22 cellular contexts compared by ENCODE assay signal in the genomic region with DNA sequence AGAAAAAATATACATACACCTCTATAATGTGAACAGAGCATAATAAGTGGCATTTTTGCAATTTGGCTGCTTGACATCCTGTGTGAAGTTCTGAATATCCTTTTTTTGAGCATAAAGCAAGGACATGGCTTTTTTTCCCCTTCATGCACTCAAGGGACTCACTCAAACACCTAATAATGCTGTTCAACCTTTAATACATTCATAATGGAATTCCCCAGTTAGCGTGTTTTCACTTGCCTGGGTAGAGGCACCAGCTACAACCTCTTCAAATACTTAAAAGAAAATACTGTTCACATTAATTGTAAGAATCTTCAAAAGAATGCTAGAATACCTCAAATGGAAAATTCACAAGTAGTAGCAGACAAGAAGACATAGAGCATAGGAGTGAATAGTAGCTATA.
DNase-seq lines count a peak whose midpoint lies in the region; ATAC-seq and TF ChIP-seq lines count a peak whose summit lies in the region.
"Had no signal": no experiment of that assay in that cellular context is flagged by ENCODE, and none has a peak within 500 bp of the region (broad histone marks: within the 10 kb centered on the region; RNA-seq: fewer than 3 reads in every experiment).

No MANE protein-coding gene starts in this region.

- H3K4me2 ChIP-seq in mammary epithelial cell (ENCODE audit: insufficient read depth, low read depth, low read length) (no peak overlapping the region), OCI-LY3 (ENCODE audit: low read length) (peak overlapping the region; percentile 51)
- H3K4me2 ChIP-seq: A549; BLaER1 treated with 17β-estradiol and CSF1 and Interleukin-3, amounts not matched to agents 10 nM and 100 nM had no signal

- H3K79me2 ChIP-seq in mammary epithelial cell (ENCODE audit: insufficient read depth, low read length): no peaks in the 10 kb centered on the region
- no peaks in the 10 kb centered on the region for H3K79me2 ChIP-seq in OCI-LY3 (ENCODE audit: low read length)

- H3K4me3 ChIP-seq in mammary epithelial cell (replicated peaks in 1 of 3; ENCODE audit: insufficient read depth in 1 of 3, low read depth in 2 of 3, low read length in 3 of 3): no peak overlapping the region
- H3K4me3 ChIP-seq in breast epithelium: no peak overlapping the region
- peak overlapping the region; percentile 27 for H3K4me3 ChIP-seq in OCI-LY3 (ENCODE audit: low read length)
- H3K4me3 ChIP-seq in epithelial cell of esophagus (ENCODE audit: low read length): no peak overlapping the region
- H3K4me3 ChIP-seq: A549; BLaER1 treated with 17β-estradiol and CSF1 and Interleukin-3, amounts not matched to agents 10 nM and 100 nM; GM23248 had no signal

- WGBS in mammary epithelial cell (ENCODE audit: low coverage, missing lambda C conversion rate): 0% methylated on average over 1 of the region's 1 CpG

- H3K4me1 ChIP-seq in mammary epithelial cell (ENCODE audit: insufficient read depth, low read length) (no peaks in the 10 kb centered on the region), breast epithelium (no peaks in the 10 kb centered on the region), OCI-LY3 (ENCODE audit: low read length) (peaks cover 9% of the 10 kb centered on the region)
- H3K4me1 ChIP-seq: A549; BE2C; BLaER1 treated with 17β-estradiol and CSF1 and Interleukin-3, amounts not matched to agents 10 nM and 100 nM had no signal

- H3K9me3 ChIP-seq in mammary epithelial cell (replicated peaks; ENCODE audit: insufficient read depth, low read length) (no peaks in the 10 kb centered on the region), breast epithelium (no peaks in the 10 kb centered on the region), OCI-LY3 (ENCODE audit: insufficient read depth, low read length) (no peaks in the 10 kb centered on the region)
- H3K9me3 ChIP-seq: A549; BE2C; BLaER1 treated with 17β-estradiol and CSF1 and Interleukin-3, amounts not matched to agents 10 nM and 100 nM had no signal

- BruUV-seq in mammary epithelial cell (replicated peaks; lab: Mats Ljungman, UMichigan): no TSS peak

- H3K27me3 ChIP-seq in mammary epithelial cell (ENCODE audit: insufficient read depth, low read length) (no peaks in the 10 kb centered on the region), breast epithelium (no peaks in the 10 kb centered on the region), OCI-LY3 (ENCODE audit: low read depth, low read length) (no peaks in the 10 kb centered on the region)
- H3K27me3 ChIP-seq: BE2C; BLaER1 treated with 17β-estradiol and CSF1 and Interleukin-3, amounts not matched to agents 10 nM and 100 nM had no signal

- CTCF ChIA-PET in mammary epithelial cell (lab: Charles Lee; ENCODE audit: low non-redundant PET): no interaction called here

- H2AFZ ChIP-seq in mammary epithelial cell (ENCODE audit: low read depth, low read length): no peak overlapping the region
- H2AFZ ChIP-seq in OCI-LY3 (ENCODE audit: low read depth, low read length): peak overlapping the region; percentile 67; the same call in 1 of the 2 replicates
- H2AFZ ChIP-seq: GM23248 had no signal

- H3K9ac ChIP-seq in mammary epithelial cell (ENCODE audit: insufficient read depth, low read length): no peak overlapping the region
- no peak overlapping the region for H3K9ac ChIP-seq in OCI-LY3 (ENCODE audit: low read length)
- H3K9ac ChIP-seq: BLaER1 treated with 17β-estradiol and CSF1 and Interleukin-3, amounts not matched to agents 10 nM and 100 nM; GM23248 had no signal

- TF ChIP-seq CTCF in mammary epithelial cell (conservative IDR thresholded peaks at IDR 0.05 in 1 of 2, IDR thresholded peaks at IDR 0.05 in 1 of 2; ENCODE audit: extremely low read depth in 1 of 2, insufficient read depth in 1 of 2, low read depth in 1 of 2, low read length in 2 of 2) (no peak), breast epithelium (IDR thresholded peaks at IDR 0.05) (no peak), OCI-LY3 (IDR thresholded peaks at IDR 0.05; ENCODE audit: low read depth, low read length) (no peak), epithelial cell of esophagus (IDR thresholded peaks at IDR 0.05; ENCODE audit: insufficient read depth, low read depth, low read length, missing control alignments) (no peak)

- no peak for TF ChIP-seq POLR2A in breast epithelium (IDR thresholded peaks at IDR 0.05)

- in situ Hi-C loops in mammary epithelial cell (cut with MboI; ENCODE audit: low sequenced_read_pairs in 2 of 2): no loop called here

- H3K27ac ChIP-seq in mammary epithelial cell (ENCODE audit: insufficient read depth, low read depth, low read length) (no peak overlapping the region), breast epithelium (no peak overlapping the region), OCI-LY3 (ENCODE audit: low read length) (no peak overlapping the region)
- H3K27ac ChIP-seq: A549; BLaER1 treated with 17β-estradiol and CSF1 and Interleukin-3, amounts not matched to agents 10 nM and 100 nM; GM23248 had no signal

- DNase-seq in mammary epithelial cell (peak; percentile 1), breast epithelium (ENCODE audit: low spot score in 2 of 2) (no peak), epithelial cell of esophagus (ENCODE audit: low read depth) (peak; percentile 32), NCI-H146 (lab: John Stamatoyannopoulos, UW) (no peak), NAMALWA (ENCODE audit: low spot score) (no peak)
- DNase-seq: 8988T; ACHN; AML-193; BE2C; CD4-positive, alpha-beta T cell; CD8-positive, alpha-beta memory T cell; DMS 273 treated with DMSO at 0.1 percent for 48 hours; DMS79; EL; GDM1; GM23248; H7; HCEC 1CT had no signal

- ATAC-seq in GM21528 (IDR thresholded peaks at IDR 0.05; ENCODE audit: low FRiP score, unreplicated experiment): no peak
- ATAC-seq: A549 had no signal

- H4K20me1 ChIP-seq in mammary epithelial cell (ENCODE audit: insufficient read depth, low read length) (no peaks in the 10 kb centered on the region), OCI-LY3 (ENCODE audit: insufficient read depth, low read length) (no peaks in the 10 kb centered on the region)
- H4K20me1 ChIP-seq: BLaER1 treated with 17β-estradiol and CSF1 and Interleukin-3, amounts not matched to agents 10 nM and 100 nM had no signal

- dilution Hi-C loops in mammary epithelial cell (cut with HindIII; ENCODE audit: low sequenced_read_pairs): no loop called here

- H3K36me3 ChIP-seq in mammary epithelial cell (ENCODE audit: insufficient read depth, low read length) (no peaks in the 10 kb centered on the region), breast epithelium (no peaks in the 10 kb centered on the region), OCI-LY3 (replicated peaks; ENCODE audit: low read depth, low read length) (no peaks in the 10 kb centered on the region)
- H3K36me3 ChIP-seq: BE2C; BLaER1 treated with 17β-estradiol and CSF1 and Interleukin-3, amounts not matched to agents 10 nM and 100 nM had no signal

- intact Hi-C loops in mammary epithelial cell (cut with micrococcal nuclease) (no loop called here), breast epithelium (cut with DNase I; ENCODE audit: low total_unique reads) (no loop called here)

Comparison
In these comparisons a context has a peak if more than half of its experiments do, and no peak if none do; other contexts are left out.
1. DNase-seq: peak in mammary epithelial cell (single experiment) and epithelial cell of esophagus (single experiment); none in breast epithelium (0 of 2), NCI-H146 (single experiment) and NAMALWA (single experiment).